In genomic region chr11:64638829-64639228, GRCh38 we compare ENCODE assay signal across 1 cellular context.
TF ChIP-seq lines count a peak whose summit lies in the region.

No MANE protein-coding gene starts in this region.

TF ChIP-seq in H1, 55 proteins besides CTCF, POLR2A, EP300 and RAD21:
- no peak for TF ChIP-seq BCL11A (IDR thresholded peaks at IDR 0.05; ENCODE audit: low read depth in 2 of 2, low read length in 2 of 2)
- TF ChIP-seq RBBP5 (IDR thresholded peaks at IDR 0.05; ENCODE audit: borderline replicate concordance, low read depth, low read length) = no peak
- no peak for TF ChIP-seq TAF7 (optimal IDR thresholded peaks at IDR 0.05; ENCODE audit: borderline replicate concordance, low read depth, low read length)
- TF ChIP-seq CHD1 (IDR thresholded peaks at IDR 0.05; ENCODE audit: low read depth, low read length) = no peak
- TF ChIP-seq HDAC6 (IDR thresholded peaks at IDR 0.05; ENCODE audit: low read depth, low read length) = no peak
- TF ChIP-seq JUND (IDR thresholded peaks at IDR 0.05; ENCODE audit: low read length) = no peak
- no peak for TF ChIP-seq SIRT6 (IDR thresholded peaks at IDR 0.05; ENCODE audit: low read length)
- no peak for TF ChIP-seq RXRA (IDR thresholded peaks at IDR 0.05; ENCODE audit: insufficient read depth, low read depth, low read length)
- no peak for TF ChIP-seq RFX5 (IDR thresholded peaks at IDR 0.05; ENCODE audit: borderline replicate concordance, low read depth, low read length)
- no peak for TF ChIP-seq CEBPB (IDR thresholded peaks at IDR 0.05; ENCODE audit: low read depth, low read length)
- TF ChIP-seq, protein P1, sequence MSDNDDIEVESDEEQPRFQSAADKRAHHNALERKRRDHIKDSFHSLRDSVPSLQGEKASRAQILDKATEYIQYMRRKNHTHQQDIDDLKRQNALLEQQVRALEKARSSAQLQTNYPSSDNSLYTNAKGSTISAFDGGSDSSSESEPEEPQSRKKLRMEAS (IDR thresholded peaks at IDR 0.05) = no peak
- TF ChIP-seq TCF12 (IDR thresholded peaks at IDR 0.05; ENCODE audit: low read depth, low read length) = no peak
- TF ChIP-seq HDAC2 (IDR thresholded peaks at IDR 0.05; ENCODE audit: borderline replicate concordance in 1 of 2, low read depth in 2 of 2, low read length in 2 of 2) = no peak
- no peak for TF ChIP-seq CHD2 (IDR thresholded peaks at IDR 0.05; ENCODE audit: low read length)
